17 cellular contexts compared by ENCODE assay signal in genomic region chr10:83562381-83562780, GRCh38.
A peak's percentile ranks its signal among the peaks of the same experiment; 100 is the strongest.
DNase-seq lines count a peak whose midpoint lies in the region; TF ChIP-seq lines count a peak whose summit lies in the region.
"Had no signal": no experiment of that assay in that cellular context is flagged by ENCODE, and none has a peak within 500 bp of the region (broad histone marks: within the 10 kb centered on the region; RNA-seq: fewer than 3 reads in every experiment).

No MANE protein-coding gene starts in this region.

- no peaks in the 10 kb centered on the region for H4K20me1 ChIP-seq in OCI-LY1 (ENCODE audit: insufficient read depth, low read length)

- no peaks in the 10 kb centered on the region for H3K36me3 Mint-ChIP-seq in type B pancreatic cell
- H3K36me3 Mint-ChIP-seq in CD4-positive, alpha-beta memory T cell: no peaks in the 10 kb centered on the region
- H3K36me3 Mint-ChIP-seq: CD14-positive monocyte had no signal

- H3K4me1 ChIP-seq in OCI-LY1 (ENCODE audit: insufficient read depth, low read length, severe bottlenecking): no peaks in the 10 kb centered on the region
- no peaks in the 10 kb centered on the region for H3K4me1 ChIP-seq in CD4-positive, alpha-beta memory T cell (ENCODE audit: insufficient read depth, low read length)
- H3K4me1 ChIP-seq: Caco-2 had no signal

- H3K9me3 ChIP-seq in OCI-LY1 (ENCODE audit: low read length): no peaks in the 10 kb centered on the region
- H3K9me3 ChIP-seq in CD4-positive, alpha-beta memory T cell (ENCODE audit: control insufficient read depth in 1 of 2, low read length in 2 of 2): no peaks in the 10 kb centered on the region
- H3K9me3 ChIP-seq: Caco-2 had no signal

- no peak overlapping the region for H3K27ac Mint-ChIP-seq in type B pancreatic cell
- H3K27ac Mint-ChIP-seq in CD4-positive, alpha-beta memory T cell: no peak overlapping the region
- H3K27ac Mint-ChIP-seq: CD14-positive monocyte had no signal

- no peak overlapping the region for H3K4me3 Mint-ChIP-seq in type B pancreatic cell
- no peak overlapping the region for H3K4me3 Mint-ChIP-seq in CD4-positive, alpha-beta memory T cell
- H3K4me3 Mint-ChIP-seq: CD14-positive monocyte had no signal

- CTCF ChIA-PET in CD4-positive, alpha-beta memory T cell (lab: Charles Lee; ENCODE audit: partially characterized antibody): no interaction called here

- TF ChIP-seq CTCF in OCI-LY1 (IDR thresholded peaks at IDR 0.05; ENCODE audit: low read length) (peak; percentile 21; the same call in 1 of the 2 replicates), foreskin fibroblast (IDR thresholded peaks at IDR 0.05; ENCODE audit: low read depth, low read length) (peak; percentile 2), type B pancreatic cell (conservative IDR thresholded peaks at IDR 0.05) (peak; percentile 15)

- peaks cover 12% of the 10 kb centered on the region for H3K9me3 Mint-ChIP-seq in type B pancreatic cell
- H3K9me3 Mint-ChIP-seq in CD4-positive, alpha-beta memory T cell: peaks cover 0 to 9% (median 3%) of the 10 kb centered on the region in 8 donors

- intact Hi-C loops in CD4-positive, alpha-beta memory T cell (cut with micrococcal nuclease): no loop called here

- no peaks in the 10 kb centered on the region for H3K27me3 Mint-ChIP-seq in type B pancreatic cell
- no peaks in the 10 kb centered on the region for H3K27me3 Mint-ChIP-seq in CD4-positive, alpha-beta memory T cell

- H3K4me1 Mint-ChIP-seq in type B pancreatic cell (ENCODE audit: unreplicated experiment): peaks cover 6% of the 10 kb centered on the region
- H3K4me1 Mint-ChIP-seq in CD4-positive, alpha-beta memory T cell: no peaks in the 10 kb centered on the region
- H3K4me1 Mint-ChIP-seq: CD14-positive monocyte had no signal

- no peaks in the 10 kb centered on the region for H3K36me3 ChIP-seq in OCI-LY1 (ENCODE audit: insufficient read depth, low read length)
- no peaks in the 10 kb centered on the region for H3K36me3 ChIP-seq in CD4-positive, alpha-beta memory T cell (ENCODE audit: insufficient read depth, low read length)

- H3K79me2 ChIP-seq in OCI-LY1 (ENCODE audit: insufficient read depth, low read length): no peaks in the 10 kb centered on the region

- no peak overlapping the region for H3K27ac ChIP-seq in OCI-LY1 (ENCODE audit: low read depth, low read length, poor library complexity, severe bottlenecking)
- H3K27ac ChIP-seq in CD4-positive, alpha-beta memory T cell (ENCODE audit: low read depth, low read length): no peak overlapping the region

- no peaks in the 10 kb centered on the region for H3K27me3 ChIP-seq in OCI-LY1 (ENCODE audit: insufficient read depth, low read length)
- no peaks in the 10 kb centered on the region for H3K27me3 ChIP-seq in CD4-positive, alpha-beta memory T cell (ENCODE audit: insufficient read depth, low read length)

- DNase-seq in DMS53 (lab: John Stamatoyannopoulos, UW) (peak; percentile 10), DMS53 treated with DMSO at 0.1 percent for 48 hours (lab: John Stamatoyannopoulos, UW; ENCODE audit: unreplicated experiment) (no peak), foreskin fibroblast (no peak), type B pancreatic cell (ENCODE audit: extremely low spot score, unreplicated experiment) (no peak), foreskin melanocyte (no peak), NCI-H1417 treated with DMSO at 0.1 percent for 48 hours (lab: John Stamatoyannopoulos, UW) (no peak)
- no peak for DNase-seq in CD4-positive, alpha-beta memory T cell
- DNase-seq: Caco-2, DMS79 treated with DMSO at 0.1 percent for 48 hours, GDM1, KBM-7, NCI-H1092, NCI-H187 treated with DMSO at 0.1 percent for 48 hours, NCI-H2171, SHP77 had no signal

- no peak overlapping the region for H2AFZ ChIP-seq in OCI-LY1 (ENCODE audit: low read length)

- POLR2A ChIA-PET in CD4-positive, alpha-beta memory T cell (lab: Charles Lee; ENCODE audit: partially characterized antibody): no interaction called here

- H3K4me3 ChIP-seq in OCI-LY1 (ENCODE audit: low read depth, low read length, poor library complexity, severe bottlenecking) (no peak overlapping the region), foreskin fibroblast (ENCODE audit: low read depth in 1 of 2, low read length in 2 of 2) (no peak overlapping the region)
- no peak overlapping the region for H3K4me3 ChIP-seq in CD4-positive, alpha-beta memory T cell (ENCODE audit: low read length in 2 of 2)

- no peak overlapping the region for H3K4me2 ChIP-seq in OCI-LY1 (ENCODE audit: low read length)

- H3K9ac ChIP-seq in OCI-LY1 (ENCODE audit: low read length): no peak overlapping the region

- no peaks in the 10 kb centered on the region for H3K9me2 ChIP-seq in OCI-LY1 (ENCODE audit: low read depth, low read length)

- H3F3A ChIP-seq in OCI-LY1 (ENCODE audit: insufficient read depth, low read length): no peaks in the 10 kb centered on the region
